ENCODE assay signal across 1 cellular context in genomic region chr11:66480116-66480938, GRCh38.
TF ChIP-seq lines count a peak whose summit lies in the region.

TSS of gene DPP3 (plus strand) at chr11:66480434. CDS start at chr11:66482201, 1,767 bp downstream.

TF ChIP-seq in SK-N-SH, 30 proteins besides CTCF, POLR2A, EP300 and RAD21 (continued from another document):
- TF ChIP-seq POLR2AphosphoS5 (IDR thresholded peaks at IDR 0.05; ENCODE audit: low read depth, low read length) (peak; percentile 84; the same call in 1 of the 2 replicates), TAF1 (IDR thresholded peaks at IDR 0.05; ENCODE audit: borderline replicate concordance, low read depth, low read length) (peak; percentile 65; the same call in 1 of the 2 replicates), PBX3 (IDR thresholded peaks at IDR 0.05) (peak; percentile 99), YY1 (IDR thresholded peaks at IDR 0.05; ENCODE audit: low read depth) (no peak), REST (IDR thresholded peaks at IDR 0.05; ENCODE audit: low read depth, low read length) (peak; percentile 44; the same call in 1 of the 2 replicates), CHD2 (IDR thresholded peaks at IDR 0.05; ENCODE audit: low read length, partially characterized antibody) (peak; percentile 67), RFX5 (IDR thresholded peaks at IDR 0.05; ENCODE audit: low read length) (no peak), SMC3 (IDR thresholded peaks at IDR 0.05; ENCODE audit: low read depth, low read length) (no peak), JUND (IDR thresholded peaks at IDR 0.05) (no peak), EZH2phosphoT487 (IDR thresholded peaks at IDR 0.05; ENCODE audit: borderline replicate concordance, low read depth) (no peak), TEAD4 (IDR thresholded peaks at IDR 0.05; ENCODE audit: borderline replicate concordance, insufficient read depth) (no peak)
